ENCODE assay signal across 1 cellular context in the genomic region with DNA sequence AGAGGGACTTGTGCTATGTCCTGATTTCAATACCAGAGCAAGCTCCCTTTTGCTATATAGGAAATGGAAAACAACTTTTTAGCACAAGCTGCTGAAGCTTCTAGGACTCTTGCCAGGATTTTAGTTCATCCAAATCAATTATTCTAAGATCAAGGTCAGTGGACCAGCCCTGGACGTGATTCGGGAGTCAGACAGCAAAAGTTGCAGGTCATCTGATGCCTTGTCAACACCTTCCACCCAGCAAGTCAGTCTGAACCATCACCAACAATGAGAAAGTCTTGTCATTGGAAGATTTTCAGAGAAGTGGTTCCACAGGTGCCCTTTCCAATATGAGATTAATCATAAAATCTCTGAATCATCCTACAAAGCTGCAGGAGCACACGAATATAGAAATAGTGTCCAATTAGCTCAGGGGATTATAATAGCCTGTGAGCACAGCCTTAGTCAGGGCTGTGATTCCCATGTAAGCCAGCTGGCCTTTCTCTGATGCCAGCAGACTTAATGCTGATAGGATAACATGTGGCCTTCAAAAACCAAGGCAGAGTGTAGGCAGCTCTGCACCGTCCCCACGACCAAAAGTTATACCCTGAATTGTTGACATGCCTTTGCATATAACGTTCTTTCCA.
TF ChIP-seq lines count a peak whose summit lies in the region.

No MANE protein-coding gene starts in this region.

TF ChIP-seq in SK-N-SH treated with all-trans-retinoic acid at 6 μM for 48 hours, 23 proteins besides CTCF, POLR2A, EP300 and RAD21 (continued from another document):
- TF ChIP-seq, protein P1, sequence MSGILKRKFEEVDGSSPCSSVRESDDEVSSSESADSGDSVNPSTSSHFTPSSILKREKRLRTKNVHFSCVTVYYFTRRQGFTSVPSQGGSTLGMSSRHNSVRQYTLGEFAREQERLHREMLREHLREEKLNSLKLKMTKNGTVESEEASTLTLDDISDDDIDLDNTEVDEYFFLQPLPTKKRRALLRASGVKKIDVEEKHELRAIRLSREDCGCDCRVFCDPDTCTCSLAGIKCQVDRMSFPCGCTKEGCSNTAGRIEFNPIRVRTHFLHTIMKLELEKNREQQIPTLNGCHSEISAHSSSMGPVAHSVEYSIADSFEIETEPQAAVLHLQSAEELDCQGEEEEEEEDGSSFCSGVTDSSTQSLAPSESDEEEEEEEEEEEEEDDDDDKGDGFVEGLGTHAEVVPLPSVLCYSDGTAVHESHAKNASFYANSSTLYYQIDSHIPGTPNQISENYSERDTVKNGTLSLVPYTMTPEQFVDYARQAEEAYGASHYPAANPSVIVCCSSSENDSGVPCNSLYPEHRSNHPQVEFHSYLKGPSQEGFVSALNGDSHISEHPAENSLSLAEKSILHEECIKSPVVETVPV (CRISPR knock-in tag; IDR thresholded peaks at IDR 0.05): no peak
- TF ChIP-seq ISL1 (CRISPR knock-in tag; IDR thresholded peaks at IDR 0.05) (no peak), TOX (CRISPR knock-in tag; IDR thresholded peaks at IDR 0.05; ENCODE audit: borderline replicate concordance) (no peak), CSDC2 (CRISPR knock-in tag; IDR thresholded peaks at IDR 0.05) (no peak), TCF4 (CRISPR knock-in tag; IDR thresholded peaks at IDR 0.05; ENCODE audit: borderline replicate concordance) (no peak), GLIS3 (CRISPR knock-in tag; IDR thresholded peaks at IDR 0.05) (no peak), ZC3H10 (CRISPR knock-in tag; IDR thresholded peaks at IDR 0.05) (no peak), ESRRG (CRISPR knock-in tag; IDR thresholded peaks at IDR 0.05) (no peak), BACH2 (CRISPR knock-in tag; IDR thresholded peaks at IDR 0.05; ENCODE audit: borderline replicate concordance) (no peak)
